9 cellular contexts compared by ENCODE assay signal in the genomic region with DNA sequence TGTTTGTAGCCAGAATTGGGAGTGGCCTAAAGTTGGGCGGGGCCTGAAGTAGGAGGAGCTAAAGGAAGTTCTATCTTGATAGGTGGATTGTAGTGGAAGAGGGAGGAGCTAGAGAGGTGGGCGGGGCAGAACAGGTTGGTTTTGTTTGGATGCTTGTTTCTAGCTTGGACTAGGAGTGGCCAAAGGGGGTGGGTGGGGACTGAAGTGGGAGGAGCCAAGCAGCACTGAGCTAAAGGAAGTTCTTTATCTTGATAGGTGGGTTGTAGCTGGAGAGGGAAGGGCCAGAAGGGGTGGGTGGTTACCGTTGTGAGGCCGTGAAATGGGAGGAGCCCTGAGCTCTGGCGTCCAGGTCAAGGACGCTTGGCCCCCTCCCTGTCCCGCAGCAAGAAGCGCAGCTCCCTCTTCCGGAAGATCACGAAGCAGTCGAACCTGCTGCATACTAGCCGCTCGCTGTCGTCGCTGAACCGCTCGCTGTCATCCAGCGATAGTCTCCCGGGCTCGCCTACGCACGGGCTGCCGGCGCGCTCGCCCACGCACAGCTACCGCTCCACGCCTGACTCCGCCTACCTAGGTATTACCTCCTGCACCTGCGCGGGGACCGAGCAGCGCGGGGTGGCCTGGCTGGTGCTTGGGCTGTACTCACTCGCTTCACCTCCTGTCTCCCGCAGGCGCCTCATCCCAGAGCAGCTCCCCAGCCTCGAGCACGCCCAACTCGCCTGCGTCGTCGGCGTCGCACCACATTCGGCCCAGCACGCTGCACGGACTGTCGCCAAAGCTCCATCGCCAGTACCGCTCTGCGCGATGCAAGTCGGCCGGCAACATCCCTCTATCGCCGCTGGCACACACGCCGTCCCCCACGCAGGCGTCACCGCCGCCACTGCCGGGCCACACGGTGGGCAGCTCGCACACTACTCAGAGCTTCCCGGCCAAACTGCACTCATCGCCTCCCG. TPM values are rescaled to one million over a fixed set of nuclear protein-coding genes. Genes with fewer than 3 reads are reported as not detected.
DNase-seq lines count a peak whose midpoint lies in the region; ATAC-seq and TF ChIP-seq lines count a peak whose summit lies in the region.
"Had no signal": no experiment of that assay in that cellular context is flagged by ENCODE, and none has a peak within 500 bp of the region (broad histone marks: within the 10 kb centered on the region; RNA-seq: fewer than 3 reads in every experiment).

No MANE protein-coding gene starts in this region.

- H3K36me3 Mint-ChIP-seq in activated naive CD8-positive, alpha-beta T cell treated with anti-CD3 and anti-CD28 coated beads, Interleukin-2, amount 10 ng/mL, durations not matched to agents 7 days and 5 days: peaks cover 27% of the 10 kb centered on the region

- POLR2A ChIA-PET in PC-9 (lab: Charles Lee; ENCODE audit: unreplicated experiment): interaction anchor here (0.6 kb wide), 1 partner anchor 86 kb away, joined by 3 read pairs; no protein-coding TSS in a partner anchor
- POLR2A ChIA-PET in activated naive CD8-positive, alpha-beta T cell treated with anti-CD3 and anti-CD28 coated beads, Interleukin-2, amount 10 ng/mL, durations not matched to agents 7 days and 5 days (lab: Charles Lee): interaction anchor here (0.5 to 1.3 kb wide), 12 partner anchors 12 to 1595 kb away, joined by 3 to 5 read pairs (median 4); partner anchors contain the start of genes GCDH and JUNB

- H3K79me2 ChIP-seq in PC-9 (ENCODE audit: low read depth): no peaks in the 10 kb centered on the region

- H3K27me3 ChIP-seq in PC-9 (ENCODE audit: insufficient read depth, low read depth): no peaks in the 10 kb centered on the region
- H3K27me3 ChIP-seq in iPS-15b (ENCODE audit: control insufficient read depth, insufficient read depth, low read length): no peaks in the 10 kb centered on the region
- H3K27me3 ChIP-seq: SJSA1 had no signal

- H3K4me3 Mint-ChIP-seq in activated naive CD8-positive, alpha-beta T cell treated with anti-CD3 and anti-CD28 coated beads, Interleukin-2, amount 10 ng/mL, durations not matched to agents 7 days and 5 days: peak overlapping the region; percentile 37

- peak; percentile 53 for ATAC-seq in activated naive CD8-positive, alpha-beta T cell treated with anti-CD3 and anti-CD28 coated beads, Interleukin-2, amount 10 ng/mL, durations not matched to agents 7 days and 5 days (ENCODE audit: low read depth)
- ATAC-seq in GM21367 (IDR thresholded peaks at IDR 0.05; ENCODE audit: unreplicated experiment): no peak

- CTCF ChIA-PET in PC-9 (lab: Charles Lee): interaction anchor here (0.6 to 1.1 kb wide), 3 partner anchors 9 to 123 kb away, joined by 4 to 14 read pairs (median 7); no protein-coding TSS in a partner anchor

- H3K4me2 ChIP-seq in PC-9: peak overlapping the region; percentile 75

- H3F3A ChIP-seq in PC-9 (ENCODE audit: insufficient read depth, low read depth): peaks cover 26% of the 10 kb centered on the region

- H2AFZ ChIP-seq in PC-9: peak overlapping the region; percentile 52; the same call in 1 of the 2 replicates

- intact Hi-C loops in PC-9 (cut with micrococcal nuclease; ENCODE audit: unreplicated experiment): no loop called here

- BruUV-seq in PC-9 (replicated peaks; lab: Mats Ljungman, UMichigan): no TSS peak

- no peaks in the 10 kb centered on the region for H3K9me3 Mint-ChIP-seq in activated naive CD8-positive, alpha-beta T cell treated with anti-CD3 and anti-CD28 coated beads, Interleukin-2, amount 10 ng/mL, durations not matched to agents 7 days and 5 days

- TF ChIP-seq CTCF in GM12865 (IDR thresholded peaks at IDR 0.05; ENCODE audit: insufficient read depth, low read depth, low read length, missing control alignments) (no peak), PC-9 (conservative IDR thresholded peaks at IDR 0.05) (0 out of 2 replicates have a peak, but pooled peaks have one; percentile 13)

- no peaks in the 10 kb centered on the region for H3K9me2 ChIP-seq in PC-9 (ENCODE audit: insufficient read depth)

- peaks cover 6% of the 10 kb centered on the region for H3K4me1 Mint-ChIP-seq in activated naive CD8-positive, alpha-beta T cell treated with anti-CD3 and anti-CD28 coated beads, Interleukin-2, amount 10 ng/mL, durations not matched to agents 7 days and 5 days

- H3K36me3 ChIP-seq in PC-9 (ENCODE audit: low read depth): no peaks in the 10 kb centered on the region
- peaks cover 14% of the 10 kb centered on the region for H3K36me3 ChIP-seq in iPS-15b (ENCODE audit: control insufficient read depth, insufficient read depth, low read length)
- H3K36me3 ChIP-seq: SJSA1 had no signal

- no peaks in the 10 kb centered on the region for H3K9me3 ChIP-seq in PC-9 (ENCODE audit: insufficient read depth, low read depth)
- H3K9me3 ChIP-seq in iPS-15b (ENCODE audit: control insufficient read depth, insufficient read depth, low read length): no peaks in the 10 kb centered on the region
- H3K9me3 ChIP-seq: SJSA1 had no signal

- H3K9ac ChIP-seq in iPS-15b (ENCODE audit: low read depth, low read length): no peak overlapping the region

- no peak overlapping the region for H3K27ac Mint-ChIP-seq in activated naive CD8-positive, alpha-beta T cell treated with anti-CD3 and anti-CD28 coated beads, Interleukin-2, amount 10 ng/mL, durations not matched to agents 7 days and 5 days

- DNase-seq in GM12865 (ENCODE audit: low read depth) (peak; percentile 58), PC-9 (peak; percentile 70 to 93), NCI-H446 treated with DMSO at 0.1 percent for 48 hours (lab: John Stamatoyannopoulos, UW) (no peak), ecto neural progenitor cell (ENCODE audit: low spot score) (no peak)
- DNase-seq in activated naive CD8-positive, alpha-beta T cell treated with anti-CD3 and anti-CD28 coated beads, Interleukin-2, amount 10 ng/mL, durations not matched to agents 7 days and 5 days: peak; percentile 57
- peak in 2 of 3 donors; percentile 57 to 73 for DNase-seq in stimulated activated CD4-positive, alpha-beta T cell treated with anti-CD3 and anti-CD28 coated beads, TNF-alpha, amount 100 ng/mL, for 48 hours (ENCODE audit: low read depth in 3 of 3)

- no peaks in the 10 kb centered on the region for H4K20me1 ChIP-seq in PC-9 (ENCODE audit: insufficient read depth)

- no peaks in the 10 kb centered on the region for H3K4me1 ChIP-seq in PC-9 (replicated peaks; ENCODE audit: insufficient read depth)
- H3K4me1 ChIP-seq in iPS-15b (ENCODE audit: control insufficient read depth, insufficient read depth, low read length): no peaks in the 10 kb centered on the region
- H3K4me1 ChIP-seq: SJSA1 had no signal

- no peaks in the 10 kb centered on the region for H3K27me3 Mint-ChIP-seq in activated naive CD8-positive, alpha-beta T cell treated with anti-CD3 and anti-CD28 coated beads, Interleukin-2, amount 10 ng/mL, durations not matched to agents 7 days and 5 days

- no peak overlapping the region for H3K27ac ChIP-seq in PC-9
- H3K27ac ChIP-seq: SJSA1 had no signal

- no peak overlapping the region for H3K4me3 ChIP-seq in GM12865 (ENCODE audit: low read depth, low read length)
- peak overlapping the region; percentile 38; the same call in 1 of the 2 replicates for H3K4me3 ChIP-seq in PC-9
- peak overlapping the region; percentile 26 for H3K4me3 ChIP-seq in iPS-15b (ENCODE audit: low read depth, low read length)
- H3K4me3 ChIP-seq: SJSA1 had no signal

RNA-seq across cellular contexts. Expression of gene DNASE2, which starts 8.0 kb away (rescaled TPM):
- total RNA-seq in PC-9 (2021): 68.4 and 81.0 TPM in 2 replicates
- 10 to 100 TPM; 29.0 to 30.4 TPM for total RNA-seq in activated naive CD8-positive, alpha-beta T cell treated with anti-CD3 and anti-CD28 coated beads, Interleukin-2, amount 10 ng/mL, durations not matched to agents 7 days and 5 days

RNA-seq across cellular contexts. Expression of gene KLF1, which starts 13.8 kb away (rescaled TPM):
- 0.22 and 0.25 TPM in 2 replicates for total RNA-seq in PC-9 (2021)
- under 1 TPM in 1 of 2 experiments, not detected in 1; 0.19 TPM for total RNA-seq in activated naive CD8-positive, alpha-beta T cell treated with anti-CD3 and anti-CD28 coated beads, Interleukin-2, amount 10 ng/mL, durations not matched to agents 7 days and 5 days
- total RNA-seq: SJSA1 had no signal

RNA-seq across cellular contexts. Expression of gene GCDH, which starts 17.7 kb away (rescaled TPM):
- total RNA-seq in PC-9 (2021): 23.2 and 27.8 TPM in 2 replicates
- total RNA-seq in activated naive CD8-positive, alpha-beta T cell treated with anti-CD3 and anti-CD28 coated beads, Interleukin-2, amount 10 ng/mL, durations not matched to agents 7 days and 5 days: 10 to 100 TPM; 39.7 to 43.4 TPM

RNA-seq across cellular contexts. Expression of gene MAST1, which starts 34.9 kb away (rescaled TPM):
- total RNA-seq in PC-9 (2021): 11.4 and 11.9 TPM in 2 replicates
- total RNA-seq in activated naive CD8-positive, alpha-beta T cell treated with anti-CD3 and anti-CD28 coated beads, Interleukin-2, amount 10 ng/mL, durations not matched to agents 7 days and 5 days: 1 to 10 TPM; 1.8 to 2.6 TPM
- total RNA-seq: SJSA1 had no signal

RNA-seq across cellular contexts. Expression of gene RTBDN, which starts 38.8 kb away (rescaled TPM):
- total RNA-seq in PC-9 (2021): 0.78 and 1.0 TPM in 2 replicates
- not detected for total RNA-seq in activated naive CD8-positive, alpha-beta T cell treated with anti-CD3 and anti-CD28 coated beads, Interleukin-2, amount 10 ng/mL, durations not matched to agents 7 days and 5 days
- total RNA-seq: SJSA1 had no signal

Comparison
In these comparisons a context has a peak if more than half of its experiments do, and no peak if none do; other contexts are left out.
1. DNase-seq: peak in GM12865 (single experiment), PC-9 (2 of 2), activated naive CD8-positive, alpha-beta T cell treated with anti-CD3 and anti-CD28 coated beads, Interleukin-2, amount 10 ng/mL, durations not matched to agents 7 days and 5 days (single experiment) and stimulated activated CD4-positive, alpha-beta T cell treated with anti-CD3 and anti-CD28 coated beads, TNF-alpha, amount 100 ng/mL, for 48 hours (2 of 3); none in NCI-H446 treated with DMSO at 0.1 percent for 48 hours (single experiment) and ecto neural progenitor cell (single experiment).